34 cellular contexts compared by ENCODE assay signal in genomic region chr1:160136121-160136925, GRCh38. TPM values are rescaled to one million over a fixed set of nuclear protein-coding genes. Genes with fewer than 3 reads are reported as not detected.
"Had no signal": no experiment of that assay in that cellular context is flagged by ENCODE, and none has a peak within 500 bp of the region (broad histone marks: within the 10 kb centered on the region; RNA-seq: fewer than 3 reads in every experiment).

No MANE protein-coding gene starts in this region.

- H3K36me3 Mint-ChIP-seq: activated CD4-positive, alpha-beta memory T cell treated with anti-CD3 and anti-CD28 coated beads for 36 hours; activated naive CD4-positive, alpha-beta T cell treated with anti-CD3 and anti-CD28 coated beads, Interleukin-2, amount 50 U/mL, for 24 hours; natural killer cell; stimulated activated naive B cell treated with anti-CD40 and anti-IgM and Interleukin-4, amounts not matched to agents 10 μg/mL and 1 μg/mL and 100 μg/mL, for 72 hours had no signal

- H3K4me3 ChIP-seq: colonic mucosa, heart right ventricle, lower lobe of right lung, prostate gland, stomach, tibial artery, uterus had no signal

- H3K27ac Mint-ChIP-seq: activated CD4-positive, alpha-beta memory T cell treated with anti-CD3 and anti-CD28 coated beads for 36 hours; activated CD4-positive, alpha-beta T cell treated with anti-CD3 and anti-CD28 coated beads, Interleukin-2, amount 10 ng/mL, durations not matched to agents 24 days and 14 days; activated naive CD4-positive, alpha-beta T cell treated with anti-CD3 and anti-CD28 coated beads, Interleukin-2, amount 50 U/mL, for 24 hours; activated naive CD8-positive, alpha-beta T cell treated with anti-CD3 and anti-CD28 coated beads, Interleukin-2, amount 50 U/mL, for 24 hours; activated T-helper 1 cell treated with anti-CD3 and anti-CD28 coated beads, Interleukin-12 subunit alpha, Interleukin-12 subunit beta, Interleukin-2, Interleukin-4 antibody, amounts not matched to agents 30 ng/mL and 10 ng/mL and 1 ng/mL, durations not matched to agents 14 hours and 24 hours and 36 hours; natural killer cell; stimulated activated naive B cell treated with anti-CD40 and anti-IgM and Interleukin-4, amounts not matched to agents 10 μg/mL and 1 μg/mL and 100 μg/mL, for 72 hours had no signal

- H3K9me3 ChIP-seq: colonic mucosa, heart right ventricle, lower lobe of right lung, prostate gland, stomach, tibial artery, uterus had no signal

- H3K4me1 Mint-ChIP-seq: activated CD4-positive, alpha-beta T cell treated with anti-CD3 and anti-CD28 coated beads, Interleukin-2, amount 10 ng/mL, durations not matched to agents 24 days and 14 days; activated naive CD4-positive, alpha-beta T cell treated with anti-CD3 and anti-CD28 coated beads, Interleukin-2, amount 50 U/mL, for 24 hours; activated naive CD8-positive, alpha-beta T cell treated with anti-CD3 and anti-CD28 coated beads, Interleukin-2, amount 50 U/mL, for 24 hours; natural killer cell; stimulated activated naive B cell treated with anti-CD40 and anti-IgM and Interleukin-4, amounts not matched to agents 10 μg/mL and 1 μg/mL and 100 μg/mL, for 72 hours had no signal

- ATAC-seq: activated naive CD8-positive, alpha-beta T cell treated with anti-CD3 and anti-CD28 coated beads, Interleukin-2, amount 50 U/mL, for 24 hours; lower lobe of right lung; natural killer cell; stimulated activated naive B cell treated with anti-CD40 and anti-IgM and Interleukin-4, amounts not matched to agents 10 μg/mL and 1 μg/mL and 100 μg/mL, for 72 hours had no signal

- DNase-seq: activated CD4-positive, alpha-beta memory T cell treated with anti-CD3 and anti-CD28 coated beads for 36 hours; activated CD4-positive, alpha-beta T cell treated with anti-CD3 and anti-CD28 coated beads, Interleukin-2, amount 10 ng/mL, durations not matched to agents 24 days and 14 days; activated CD4-positive, CD25-positive, alpha-beta regulatory T cell treated with anti-CD3 and anti-CD28 coated beads, Interleukin-2, amount 50 U/mL, for 72 hours; activated CD8-positive, alpha-beta memory T cell treated with anti-CD3 and anti-CD28 coated beads, Interleukin-2, amount 50 U/mL, for 4 hours; activated gamma-delta T cell treated with Interleukin-2 at 50 U/mL for 16 hours; activated naive CD8-positive, alpha-beta T cell treated with anti-CD3 and anti-CD28 coated beads, Interleukin-2, amount 50 U/mL, for 24 hours; activated T-cell treated with anti-CD3 and anti-CD28 coated beads, Interleukin-2, amount 50 U/mL, for 1 hour; amygdala; colonic mucosa; effector CD8-positive, alpha-beta T cell; heart right ventricle; lower lobe of right lung; mesenchymal stem cell; natural killer cell; stimulated activated CD4-positive, alpha-beta T cell treated with anti-CD3 and anti-CD28 coated beads, Interleukin-15, amount 100 ng/mL, for 24 hours; stimulated activated CD4-positive, alpha-beta T cell treated with anti-CD3 and anti-CD28 coated beads, Interleukin-2, amount 100 ng/mL, for 24 hours; stimulated activated naive B cell treated with anti-CD40 and anti-IgM and Interleukin-4, amounts not matched to agents 10 μg/mL and 1 μg/mL and 100 μg/mL, for 72 hours; stomach; T-helper 2 cell; uterus had no signal

- H3K4me1 ChIP-seq: colonic mucosa, lower lobe of right lung, prostate gland, uterus had no signal

- H3K27me3 ChIP-seq: colonic mucosa, heart right ventricle, tibial artery, uterus had no signal

- H3K9me3 Mint-ChIP-seq: activated CD4-positive, alpha-beta memory T cell treated with anti-CD3 and anti-CD28 coated beads for 36 hours; activated CD4-positive, alpha-beta T cell treated with anti-CD3 and anti-CD28 coated beads, Interleukin-2, amount 10 ng/mL, durations not matched to agents 24 days and 14 days; activated naive CD4-positive, alpha-beta T cell treated with anti-CD3 and anti-CD28 coated beads, Interleukin-2, amount 50 U/mL, for 24 hours; activated naive CD8-positive, alpha-beta T cell treated with anti-CD3 and anti-CD28 coated beads, Interleukin-2, amount 50 U/mL, for 24 hours; activated T-helper 1 cell treated with anti-CD3 and anti-CD28 coated beads, Interleukin-12 subunit alpha, Interleukin-12 subunit beta, Interleukin-2, Interleukin-4 antibody, amounts not matched to agents 30 ng/mL and 10 ng/mL and 1 ng/mL, durations not matched to agents 14 hours and 24 hours and 36 hours; natural killer cell; stimulated activated naive B cell treated with anti-CD40 and anti-IgM and Interleukin-4, amounts not matched to agents 10 μg/mL and 1 μg/mL and 100 μg/mL, for 72 hours had no signal

- H3K4me3 Mint-ChIP-seq: activated CD4-positive, alpha-beta memory T cell treated with anti-CD3 and anti-CD28 coated beads for 36 hours; activated CD4-positive, alpha-beta T cell treated with anti-CD3 and anti-CD28 coated beads, Interleukin-2, amount 10 ng/mL, durations not matched to agents 24 days and 14 days; activated naive CD4-positive, alpha-beta T cell treated with anti-CD3 and anti-CD28 coated beads, Interleukin-2, amount 50 U/mL, for 24 hours; activated naive CD8-positive, alpha-beta T cell treated with anti-CD3 and anti-CD28 coated beads, Interleukin-2, amount 50 U/mL, for 24 hours; activated T-helper 1 cell treated with anti-CD3 and anti-CD28 coated beads, Interleukin-12 subunit alpha, Interleukin-12 subunit beta, Interleukin-2, Interleukin-4 antibody, amounts not matched to agents 30 ng/mL and 10 ng/mL and 1 ng/mL, durations not matched to agents 14 hours and 24 hours and 36 hours; natural killer cell; stimulated activated naive B cell treated with anti-CD40 and anti-IgM and Interleukin-4, amounts not matched to agents 10 μg/mL and 1 μg/mL and 100 μg/mL, for 72 hours had no signal

- H3K27ac ChIP-seq: colonic mucosa, lower lobe of right lung, prostate gland, stomach, uterus had no signal

- H3K36me3 ChIP-seq: colonic mucosa, lower lobe of right lung, prostate gland, uterus had no signal

RNA-seq across cellular contexts. Expression of gene ATP1A4, which starts 15.1 kb away (rescaled TPM):
- total RNA-seq: activated CD4-positive, alpha-beta memory T cell treated with anti-CD3 and anti-CD28 coated beads for 36 hours; activated CD4-positive, alpha-beta T cell treated with anti-CD3 and anti-CD28 coated beads, Interleukin-2, amount 10 ng/mL, durations not matched to agents 24 days and 14 days; activated CD8-positive, alpha-beta memory T cell treated with anti-CD3 and anti-CD28 coated beads for 36 hours; activated T-helper 1 cell treated with anti-CD3 and anti-CD28 coated beads, Interleukin-12 subunit alpha, Interleukin-12 subunit beta, Interleukin-2, Interleukin-4 antibody, amounts not matched to agents 30 ng/mL and 10 ng/mL and 1 ng/mL, durations not matched to agents 14 hours and 24 hours and 36 hours; bronchial epithelial cell; colonic mucosa; dermis microvascular lymphatic vessel endothelial cell; epithelial cell of proximal tubule; fibroblast of lung; fibroblast of villous mesenchyme; glomerular endothelial cell; kidney epithelial cell; natural killer cell; osteocyte had no signal

RNA-seq across cellular contexts. Expression of gene ATP1A2, which starts 20.8 kb away (rescaled TPM):
- total RNA-seq: activated CD4-positive, alpha-beta memory T cell treated with anti-CD3 and anti-CD28 coated beads for 36 hours; activated CD4-positive, alpha-beta T cell treated with anti-CD3 and anti-CD28 coated beads, Interleukin-2, amount 10 ng/mL, durations not matched to agents 24 days and 14 days; activated CD8-positive, alpha-beta memory T cell treated with anti-CD3 and anti-CD28 coated beads for 36 hours; activated T-helper 1 cell treated with anti-CD3 and anti-CD28 coated beads, Interleukin-12 subunit alpha, Interleukin-12 subunit beta, Interleukin-2, Interleukin-4 antibody, amounts not matched to agents 30 ng/mL and 10 ng/mL and 1 ng/mL, durations not matched to agents 14 hours and 24 hours and 36 hours; bronchial epithelial cell; dermis microvascular lymphatic vessel endothelial cell; epithelial cell of proximal tubule; fibroblast of villous mesenchyme; glomerular endothelial cell; natural killer cell had no signal

RNA-seq across cellular contexts. Expression of gene CASQ1, which starts 54.1 kb away (rescaled TPM):
- total RNA-seq: activated CD4-positive, alpha-beta memory T cell treated with anti-CD3 and anti-CD28 coated beads for 36 hours; activated CD4-positive, alpha-beta T cell treated with anti-CD3 and anti-CD28 coated beads, Interleukin-2, amount 10 ng/mL, durations not matched to agents 24 days and 14 days; activated CD8-positive, alpha-beta memory T cell treated with anti-CD3 and anti-CD28 coated beads for 36 hours; activated T-helper 1 cell treated with anti-CD3 and anti-CD28 coated beads, Interleukin-12 subunit alpha, Interleukin-12 subunit beta, Interleukin-2, Interleukin-4 antibody, amounts not matched to agents 30 ng/mL and 10 ng/mL and 1 ng/mL, durations not matched to agents 14 hours and 24 hours and 36 hours; bronchial epithelial cell; colonic mucosa; dermis microvascular lymphatic vessel endothelial cell; epithelial cell of proximal tubule; fibroblast of villous mesenchyme; glomerular endothelial cell; kidney epithelial cell; mononuclear cell; natural killer cell; osteocyte had no signal

RNA-seq across cellular contexts. Expression of gene KCNJ9, which starts 55.0 kb away (rescaled TPM):
- total RNA-seq: activated CD4-positive, alpha-beta memory T cell treated with anti-CD3 and anti-CD28 coated beads for 36 hours; activated CD4-positive, alpha-beta T cell treated with anti-CD3 and anti-CD28 coated beads, Interleukin-2, amount 10 ng/mL, durations not matched to agents 24 days and 14 days; activated CD8-positive, alpha-beta memory T cell treated with anti-CD3 and anti-CD28 coated beads for 36 hours; activated T-helper 1 cell treated with anti-CD3 and anti-CD28 coated beads, Interleukin-12 subunit alpha, Interleukin-12 subunit beta, Interleukin-2, Interleukin-4 antibody, amounts not matched to agents 30 ng/mL and 10 ng/mL and 1 ng/mL, durations not matched to agents 14 hours and 24 hours and 36 hours; dermis microvascular lymphatic vessel endothelial cell; epithelial cell of proximal tubule; fibroblast of villous mesenchyme; glomerular endothelial cell; kidney epithelial cell; lower lobe of right lung; mononuclear cell; natural killer cell; osteocyte had no signal
